ENCODE assay signal across 8 cellular contexts in the genomic region with DNA sequence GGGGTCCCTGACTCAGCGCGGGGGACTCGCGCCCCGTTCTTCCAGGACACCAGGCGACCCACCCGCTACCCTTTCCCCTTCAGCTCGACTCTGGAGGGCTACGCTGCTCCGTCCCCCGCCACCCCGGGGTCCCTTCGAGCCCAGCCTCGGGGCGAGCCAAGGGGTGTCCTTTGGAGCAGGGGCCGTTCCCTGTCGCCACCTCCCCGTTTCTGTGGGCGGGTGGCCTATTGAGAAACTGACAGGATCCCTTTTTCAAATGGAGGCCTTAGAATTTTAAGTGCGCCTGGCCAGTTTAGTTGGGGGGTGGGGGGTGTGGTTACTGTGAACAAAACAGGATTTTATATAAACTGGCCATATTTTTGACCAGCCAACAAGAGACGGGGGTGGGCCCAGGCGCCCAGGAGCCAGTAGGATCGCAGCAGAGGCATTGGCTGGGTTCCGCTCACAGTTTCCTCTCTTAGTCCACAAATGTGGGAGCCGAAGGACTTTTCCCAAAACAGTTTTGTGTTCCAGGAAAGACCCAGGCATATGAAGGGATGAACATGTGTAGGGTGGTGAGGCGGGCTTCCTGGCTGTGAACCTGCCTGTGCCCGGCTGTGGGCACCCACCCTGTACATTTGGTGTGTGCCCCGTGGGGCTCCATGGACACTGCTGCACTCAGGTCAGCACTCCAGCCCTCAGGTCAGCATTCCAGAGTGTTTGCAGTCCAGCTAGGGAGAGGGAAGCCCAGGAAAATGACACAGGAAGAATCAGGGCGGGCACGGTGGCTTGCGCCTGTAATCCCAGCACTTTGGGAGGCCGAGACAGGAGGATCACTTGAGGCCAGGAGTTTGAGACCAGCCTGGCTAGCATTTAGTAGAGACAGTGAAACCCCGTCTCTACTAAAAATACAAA. TPM values are rescaled to one million over a fixed set of nuclear protein-coding genes. Genes with fewer than 3 reads are reported as not detected.
DNase-seq lines count a peak whose midpoint lies in the region; ATAC-seq and TF ChIP-seq lines count a peak whose summit lies in the region.

No MANE protein-coding gene starts in this region.

- no peak for ATAC-seq in GM18870 (IDR thresholded peaks at IDR 0.05; ENCODE audit: unreplicated experiment)

- intact Hi-C loops in tibial artery (cut with DNase I; ENCODE audit: low total_unique reads) = no loop called here

- peaks cover 18% of the 10 kb centered on the region for H3K4me1 ChIP-seq in effector memory CD4-positive, alpha-beta T cell (ENCODE audit: control insufficient read depth, insufficient read depth, low read length, poor library complexity, severe bottlenecking)
- no peaks in the 10 kb centered on the region for H3K4me1 ChIP-seq in mesendoderm (ENCODE audit: control insufficient read depth, low read depth, low read length)
- H3K4me1 ChIP-seq in tibial artery = peaks cover 0 to 49% (median 39%) of the 10 kb centered on the region in 4 donors

- peak in 1 of 2 experiments; percentile 3 for TF ChIP-seq CTCF in tibial artery (IDR thresholded peaks at IDR 0.05)

- no peak overlapping the region for H4K8ac ChIP-seq in mesendoderm (ENCODE audit: low read depth, low read length)

- H3K4ac ChIP-seq in mesendoderm (ENCODE audit: low read depth, low read length) = peak overlapping the region; percentile 58

- H3K79me2 ChIP-seq in mesendoderm (ENCODE audit: control insufficient read depth, insufficient read depth, low read length) = peaks cover 3% of the 10 kb centered on the region

- H3K18ac ChIP-seq in mesendoderm (ENCODE audit: low read length) = peak overlapping the region; percentile 91

- WGBS in mesendoderm (ENCODE audit: extremely low coverage, insufficient coverage, low lambda C conversion rate) = no CpG with 5 or more reads among the region's 33 CpGs

- H4K5ac ChIP-seq in mesendoderm (ENCODE audit: low read length) = no peak overlapping the region

- H3K56ac ChIP-seq in mesendoderm (ENCODE audit: low read length) = peak overlapping the region; percentile 80

- no peaks in the 10 kb centered on the region for H3K36me3 ChIP-seq in effector memory CD4-positive, alpha-beta T cell (ENCODE audit: control insufficient read depth, insufficient read depth, low read length)
- H3K36me3 ChIP-seq in mesendoderm (ENCODE audit: control insufficient read depth, insufficient read depth, low read length) (no peaks in the 10 kb centered on the region), tibial artery (no peaks in the 10 kb centered on the region)

- H3K79me1 ChIP-seq in mesendoderm (ENCODE audit: low read length) = peaks cover 7% of the 10 kb centered on the region

- no peak overlapping the region for H3K27ac ChIP-seq in effector memory CD4-positive, alpha-beta T cell (ENCODE audit: insufficient read depth, low read length, poor library complexity, severe bottlenecking)
- H3K27ac ChIP-seq in mesendoderm (ENCODE audit: low read depth, low read length) (no peak overlapping the region), tibial artery (peak overlapping the region; percentile 96 to 98)

- peak overlapping the region; percentile 39 for H3K4me3 ChIP-seq in effector memory CD4-positive, alpha-beta T cell (ENCODE audit: insufficient read depth, low read depth, low read length, poor library complexity, severe bottlenecking)
- H3K4me3 ChIP-seq in mesendoderm (ENCODE audit: low read length) (peak overlapping the region; percentile 15), tibial artery (peak overlapping the region; percentile 89 to 91)

- no peak overlapping the region for H3K23ac ChIP-seq in mesendoderm (ENCODE audit: low read length)

- H2BK5ac ChIP-seq in mesendoderm (ENCODE audit: low read length) = no peak overlapping the region

- H3K27me3 ChIP-seq in effector memory CD4-positive, alpha-beta T cell (replicated peaks; ENCODE audit: control insufficient read depth, insufficient read depth, low read length, poor library complexity, severe bottlenecking) = peaks cover 6% of the 10 kb centered on the region
- H3K27me3 ChIP-seq in mesendoderm (ENCODE audit: insufficient read depth, low read length, poor library complexity) = no peaks in the 10 kb centered on the region
- no peaks in the 10 kb centered on the region for H3K27me3 ChIP-seq in tibial artery

- no peak overlapping the region for H2AK5ac ChIP-seq in mesendoderm (ENCODE audit: low read length)

- H3K9ac ChIP-seq in mesendoderm (ENCODE audit: low read length) = peak overlapping the region; percentile 76

- peak overlapping the region; percentile 45 for H3K4me2 ChIP-seq in mesendoderm (ENCODE audit: low read length)

- H2BK120ac ChIP-seq in mesendoderm (ENCODE audit: low read depth, low read length) = peak overlapping the region; percentile 16

- H2BK15ac ChIP-seq in mesendoderm (replicated peaks; ENCODE audit: low read depth) = no peak overlapping the region

- DNase-seq in DMS114 treated with DMSO at 0.1 percent for 48 hours (lab: John Stamatoyannopoulos, UW; ENCODE audit: unreplicated experiment) = peak; percentile 58
- DNase-seq in NCI-H69 (lab: John Stamatoyannopoulos, UW) = peak; percentile 59
- DNase-seq in effector memory CD4-positive, alpha-beta T cell = no peak
- DNase-seq in mesendoderm = peak; percentile 24
- peak; percentile 95 for DNase-seq in tibial artery
- no peak for DNase-seq in DMS153 (lab: John Stamatoyannopoulos, UW)
- DNase-seq in RKO (ENCODE audit: low spot score) = no peak

- no peaks in the 10 kb centered on the region for H3K9me3 ChIP-seq in effector memory CD4-positive, alpha-beta T cell (ENCODE audit: control insufficient read depth, low read length)
- H3K9me3 ChIP-seq in tibial artery = no peaks in the 10 kb centered on the region

RNA-seq across cellular contexts. Expression of gene TIMP2, which starts 0.7 kb away (rescaled TPM):
- polyA plus RNA-seq in mesendoderm (2013, experiment 1 of 2) = 25.3 TPM
- polyA plus RNA-seq in mesendoderm (2013, experiment 2 of 2) = 24.9 TPM

RNA-seq across cellular contexts. Expression of gene CEP295NL, which starts 22.9 kb away (rescaled TPM):
- polyA plus RNA-seq in mesendoderm (2013, experiment 1 of 2) = 0.06 TPM
- polyA plus RNA-seq in mesendoderm (2013, experiment 2 of 2) = 0.03 TPM

RNA-seq across cellular contexts. Expression of gene LGALS3BP, which starts 53.8 kb away (rescaled TPM):
- 15.3 TPM for polyA plus RNA-seq in mesendoderm (2013, experiment 1 of 2)
- 15.6 TPM for polyA plus RNA-seq in mesendoderm (2013, experiment 2 of 2)

Comparison
In these comparisons a context has a peak if more than half of its experiments do, and no peak if none do; other contexts are left out.
1. DNase-seq: peak in DMS114 treated with DMSO at 0.1 percent for 48 hours (single experiment), NCI-H69 (single experiment), mesendoderm (single experiment) and tibial artery (2 of 2); none in effector memory CD4-positive, alpha-beta T cell (0 of 3), DMS153 (single experiment) and RKO (single experiment).
2. H3K27ac ChIP-seq: peak in tibial artery (2 of 2); none in effector memory CD4-positive, alpha-beta T cell (single experiment) and mesendoderm (single experiment).
3. H3K4me3 ChIP-seq: peak in every context shown above with its lines; median percentile 90 in tibial artery; 39 in effector memory CD4-positive, alpha-beta T cell; 15 in mesendoderm.